Comparison of ENCODE assay signal across 16 cellular contexts in genomic region chr21:35987475-35987874, GRCh38.
"Had no signal": no experiment of that assay in that cellular context is flagged by ENCODE, and none has a peak within 500 bp of the region (broad histone marks: within the 10 kb centered on the region; RNA-seq: fewer than 3 reads in every experiment).

No MANE protein-coding gene starts in this region.

- H3K9me3 Mint-ChIP-seq: activated CD4-positive, alpha-beta memory T cell treated with anti-CD3 and anti-CD28 coated beads, Interleukin-2, amount 10 ng/mL, durations not matched to agents 7 days and 5 days; activated naive CD4-positive, alpha-beta T cell treated with anti-CD3 and anti-CD28 coated beads, Interleukin-2, amount 50 U/mL, for 72 hours; activated T-cell treated with anti-CD3 and anti-CD28 coated beads, Interleukin-2, amount 50 U/mL, for 4 hours; T-helper 1 cell treated with Interleukin-12 subunit alpha and Interleukin-12 subunit beta and Interleukin-4 antibody, amounts not matched to agents 30 μg/mL and 1 μg/mL, for 36 hours had no signal

- H3K36me3 ChIP-seq: left ventricle myocardium inferior, ovary, WERI-Rb-1 had no signal

- ATAC-seq: activated CD4-positive, alpha-beta T cell treated with anti-CD3 and anti-CD28 coated beads for 36 hours; activated naive CD4-positive, alpha-beta T cell treated with anti-CD3 and anti-CD28 coated beads, Interleukin-2, amount 50 U/mL, for 72 hours; activated T-cell treated with anti-CD3 and anti-CD28 coated beads, Interleukin-2, amount 50 U/mL, for 4 hours had no signal

- H3K4me1 Mint-ChIP-seq: activated CD4-positive, alpha-beta memory T cell treated with anti-CD3 and anti-CD28 coated beads, Interleukin-2, amount 10 ng/mL, durations not matched to agents 7 days and 5 days; activated CD4-positive, alpha-beta T cell treated with anti-CD3 and anti-CD28 coated beads for 36 hours; neural crest cell had no signal

- H3K9me3 ChIP-seq: ovary had no signal

- DNase-seq: activated CD4-positive, alpha-beta memory T cell treated with anti-CD3 and anti-CD28 coated beads, Interleukin-2, amount 10 ng/mL, durations not matched to agents 7 days and 5 days; activated CD4-positive, alpha-beta T cell treated with anti-CD3 and anti-CD28 coated beads for 36 hours; activated effector memory CD4-positive, alpha-beta T cell treated with anti-CD3 and anti-CD28 coated beads, Interleukin-2, amount 50 U/mL, for 16 hours; activated T-cell treated with anti-CD3 and anti-CD28 coated beads, Interleukin-2, amount 50 U/mL, for 4 hours; caudate nucleus; islet precursor cell; left ventricle myocardium inferior; ovary; stimulated activated CD4-positive, alpha-beta T cell treated with anti-CD3 and anti-CD28 coated beads, Interleukin-12 subunit alpha, Interleukin-12 subunit beta, amount 100 ng/mL, for 4 hours; stimulated activated CD4-positive, alpha-beta T cell treated with anti-CD3 and anti-CD28 coated beads, Interleukin-2, amount 100 ng/mL, for 24 hours; WERI-Rb-1 had no signal

- H3K27ac ChIP-seq: left ventricle myocardium inferior, ovary, WERI-Rb-1 had no signal

- H3K27me3 ChIP-seq: ovary had no signal

- FAIRE-seq: colon, endometrium had no signal

- H3K4me3 Mint-ChIP-seq: activated CD4-positive, alpha-beta memory T cell treated with anti-CD3 and anti-CD28 coated beads, Interleukin-2, amount 10 ng/mL, durations not matched to agents 7 days and 5 days; activated CD4-positive, alpha-beta T cell treated with anti-CD3 and anti-CD28 coated beads for 36 hours; activated T-cell treated with anti-CD3 and anti-CD28 coated beads, Interleukin-2, amount 50 U/mL, for 4 hours; neural crest cell; T-helper 1 cell treated with Interleukin-12 subunit alpha and Interleukin-12 subunit beta and Interleukin-4 antibody, amounts not matched to agents 30 μg/mL and 1 μg/mL, for 36 hours had no signal

- H3K4me3 ChIP-seq: left ventricle myocardium inferior, ovary had no signal

- H3K36me3 Mint-ChIP-seq: activated naive CD4-positive, alpha-beta T cell treated with anti-CD3 and anti-CD28 coated beads, Interleukin-2, amount 50 U/mL, for 72 hours had no signal

- H3K4me1 ChIP-seq: left ventricle myocardium inferior had no signal

- H3K27ac Mint-ChIP-seq: activated CD4-positive, alpha-beta memory T cell treated with anti-CD3 and anti-CD28 coated beads, Interleukin-2, amount 10 ng/mL, durations not matched to agents 7 days and 5 days; activated CD4-positive, alpha-beta T cell treated with anti-CD3 and anti-CD28 coated beads for 36 hours; activated naive CD4-positive, alpha-beta T cell treated with anti-CD3 and anti-CD28 coated beads, Interleukin-2, amount 50 U/mL, for 72 hours; T-helper 1 cell treated with Interleukin-12 subunit alpha and Interleukin-12 subunit beta and Interleukin-4 antibody, amounts not matched to agents 30 μg/mL and 1 μg/mL, for 36 hours had no signal
